In the genomic region with DNA sequence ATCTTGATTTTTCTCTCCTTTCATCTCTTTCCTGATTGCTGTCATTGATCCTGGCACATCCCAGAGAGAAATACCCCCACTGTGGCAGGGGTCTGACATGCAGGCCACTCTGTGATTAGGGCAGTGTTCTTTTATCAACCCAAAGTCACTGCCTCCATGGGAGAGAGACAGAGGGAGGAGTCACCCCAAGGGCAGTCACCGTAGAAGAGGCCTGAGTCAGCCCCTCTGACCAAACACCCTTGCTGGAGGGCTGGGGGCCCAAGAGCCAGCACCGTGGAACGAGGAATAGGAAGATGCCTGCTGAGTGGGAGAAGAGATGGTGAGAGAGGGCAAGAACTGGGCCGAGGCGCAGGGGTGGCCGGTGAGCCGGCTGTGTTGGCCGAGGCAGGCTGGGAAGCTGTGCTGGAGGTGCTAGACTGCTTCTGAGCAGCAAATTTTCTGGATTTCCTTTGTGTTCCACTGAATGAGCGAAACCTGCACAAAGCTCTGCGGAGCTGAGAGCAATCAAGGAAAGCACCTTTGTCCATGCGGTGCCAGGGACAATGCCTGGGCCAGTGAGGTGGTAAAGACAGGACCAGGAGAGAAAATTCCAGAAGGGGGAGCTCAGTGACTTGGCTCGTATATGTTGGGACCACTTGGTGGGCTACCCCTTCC, we compare ENCODE assay signal across 1 cellular context.
TF ChIP-seq lines count a peak whose summit lies in the region.

No MANE protein-coding gene starts in this region.

TF ChIP-seq in GM23338, 12 proteins besides CTCF, POLR2A, EP300 and RAD21 (continued from another document):
- TF ChIP-seq, protein P1, sequence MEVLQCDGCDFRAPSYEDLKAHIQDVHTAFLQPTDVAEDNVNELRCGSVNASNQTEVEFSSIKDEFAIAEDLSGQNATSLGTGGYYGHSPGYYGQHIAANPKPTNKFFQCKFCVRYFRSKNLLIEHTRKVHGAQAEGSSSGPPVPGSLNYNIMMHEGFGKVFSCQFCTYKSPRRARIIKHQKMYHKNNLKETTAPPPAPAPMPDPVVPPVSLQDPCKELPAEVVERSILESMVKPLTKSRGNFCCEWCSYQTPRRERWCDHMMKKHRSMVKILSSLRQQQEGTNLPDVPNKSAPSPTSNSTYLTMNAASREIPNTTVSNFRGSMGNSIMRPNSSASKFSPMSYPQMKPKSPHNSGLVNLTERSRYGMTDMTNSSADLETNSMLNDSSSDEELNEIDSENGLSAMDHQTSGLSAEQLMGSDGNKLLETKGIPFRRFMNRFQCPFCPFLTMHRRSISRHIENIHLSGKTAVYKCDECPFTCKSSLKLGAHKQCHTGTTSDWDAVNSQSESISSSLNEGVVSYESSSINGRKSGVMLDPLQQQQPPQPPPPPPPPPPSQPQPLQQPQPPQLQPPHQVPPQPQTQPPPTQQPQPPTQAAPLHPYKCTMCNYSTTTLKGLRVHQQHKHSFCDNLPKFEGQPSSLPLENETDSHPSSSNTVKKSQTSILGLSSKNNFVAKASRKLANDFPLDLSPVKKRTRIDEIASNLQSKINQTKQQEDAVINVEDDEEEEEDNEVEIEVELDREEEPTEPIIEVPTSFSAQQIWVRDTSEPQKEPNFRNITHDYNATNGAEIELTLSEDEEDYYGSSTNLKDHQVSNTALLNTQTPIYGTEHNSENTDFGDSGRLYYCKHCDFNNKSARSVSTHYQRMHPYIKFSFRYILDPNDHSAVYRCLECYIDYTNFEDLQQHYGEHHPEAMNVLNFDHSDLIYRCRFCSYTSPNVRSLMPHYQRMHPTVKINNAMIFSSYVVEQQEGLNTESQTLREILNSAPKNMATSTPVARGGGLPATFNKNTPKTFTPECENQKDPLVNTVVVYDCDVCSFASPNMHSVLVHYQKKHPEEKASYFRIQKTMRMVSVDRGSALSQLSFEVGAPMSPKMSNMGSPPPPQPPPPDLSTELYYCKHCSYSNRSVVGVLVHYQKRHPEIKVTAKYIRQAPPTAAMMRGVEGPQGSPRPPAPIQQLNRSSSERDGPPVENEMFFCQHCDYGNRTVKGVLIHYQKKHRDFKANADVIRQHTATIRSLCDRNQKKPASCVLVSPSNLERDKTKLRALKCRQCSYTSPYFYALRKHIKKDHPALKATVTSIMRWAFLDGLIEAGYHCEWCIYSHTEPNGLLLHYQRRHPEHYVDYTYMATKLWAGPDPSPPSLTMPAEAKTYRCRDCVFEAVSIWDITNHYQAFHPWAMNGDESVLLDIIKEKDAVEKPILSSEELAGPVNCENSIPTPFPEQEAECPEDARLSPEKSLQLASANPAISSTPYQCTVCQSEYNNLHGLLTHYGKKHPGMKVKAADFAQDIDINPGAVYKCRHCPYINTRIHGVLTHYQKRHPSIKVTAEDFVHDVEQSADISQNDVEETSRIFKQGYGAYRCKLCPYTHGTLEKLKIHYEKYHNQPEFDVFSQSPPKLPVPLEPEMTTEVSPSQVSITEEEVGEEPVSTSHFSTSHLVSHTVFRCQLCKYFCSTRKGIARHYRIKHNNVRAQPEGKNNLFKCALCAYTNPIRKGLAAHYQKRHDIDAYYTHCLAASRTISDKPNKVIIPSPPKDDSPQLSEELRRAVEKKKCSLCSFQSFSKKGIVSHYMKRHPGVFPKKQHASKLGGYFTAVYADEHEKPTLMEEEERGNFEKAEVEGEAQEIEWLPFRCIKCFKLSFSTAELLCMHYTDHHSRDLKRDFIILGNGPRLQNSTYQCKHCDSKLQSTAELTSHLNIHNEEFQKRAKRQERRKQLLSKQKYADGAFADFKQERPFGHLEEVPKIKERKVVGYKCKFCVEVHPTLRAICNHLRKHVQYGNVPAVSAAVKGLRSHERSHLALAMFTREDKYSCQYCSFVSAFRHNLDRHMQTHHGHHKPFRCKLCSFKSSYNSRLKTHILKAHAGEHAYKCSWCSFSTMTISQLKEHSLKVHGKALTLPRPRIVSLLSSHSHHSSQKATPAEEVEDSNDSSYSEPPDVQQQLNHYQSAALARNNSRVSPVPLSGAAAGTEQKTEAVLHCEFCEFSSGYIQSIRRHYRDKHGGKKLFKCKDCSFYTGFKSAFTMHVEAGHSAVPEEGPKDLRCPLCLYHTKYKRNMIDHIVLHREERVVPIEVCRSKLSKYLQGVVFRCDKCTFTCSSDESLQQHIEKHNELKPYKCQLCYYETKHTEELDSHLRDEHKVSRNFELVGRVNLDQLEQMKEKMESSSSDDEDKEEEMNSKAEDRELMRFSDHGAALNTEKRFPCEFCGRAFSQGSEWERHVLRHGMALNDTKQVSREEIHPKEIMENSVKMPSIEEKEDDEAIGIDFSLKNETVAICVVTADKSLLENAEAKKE (CRISPR knock-in tag; IDR thresholded peaks at IDR 0.05) = no peak
- TF ChIP-seq ZNF114 (CRISPR knock-in tag; IDR thresholded peaks at IDR 0.05) (no peak), JUNB (IDR thresholded peaks at IDR 0.05; ENCODE audit: unreplicated experiment) (no peak), EZH2phosphoT487 (IDR thresholded peaks at IDR 0.05; ENCODE audit: unreplicated experiment) (no peak)
